29 cellular contexts compared by ENCODE assay signal in genomic region chr2:132559326-132559725, GRCh38.
"Had no signal": no experiment of that assay in that cellular context is flagged by ENCODE, and none has a peak within 500 bp of the region (broad histone marks: within the 10 kb centered on the region; RNA-seq: fewer than 3 reads in every experiment).

No MANE protein-coding gene starts in this region.

- FAIRE-seq: small intestine, urothelium cell line had no signal

- H3K4me3 ChIP-seq: psoas muscle, right lobe of liver, sigmoid colon, stomach, thoracic aorta, thyroid gland, tibial nerve, upper lobe of left lung, vagina had no signal

- H3K4me1 ChIP-seq: parathyroid adenoma, psoas muscle, sigmoid colon, thyroid gland, tibial nerve, upper lobe of left lung, vagina had no signal

- H3K79me2 ChIP-seq: parathyroid adenoma had no signal

- H3K4me3 Mint-ChIP-seq: naive B cell; naive thymus-derived CD8-positive, alpha-beta T cell; natural killer cell treated with Interleukin-12 subunit alpha and Interleukin-12 subunit beta and Interleukin-15 and Interleukin-18, amount 100 ng/mL, for 72 hours; stimulated activated memory B cell treated with anti-CD40 and anti-IgM and Interleukin-4, amounts not matched to agents 10 μg/mL and 1 μg/mL and 100 μg/mL, for 72 hours had no signal

- DNase-seq: naive B cell; naive thymus-derived CD8-positive, alpha-beta T cell; nucleus accumbens; posterior cingulate gyrus; psoas muscle; right cardiac atrium; right lobe of liver; sigmoid colon; small intestine; stimulated activated CD4-positive, alpha-beta T cell treated with anti-CD3 and anti-CD28 coated beads, Interleukin-15, amount 100 ng/mL, for 24 hours; stimulated activated CD4-positive, alpha-beta T cell treated with anti-CD3 and anti-CD28 coated beads, Interleukin-2, amount 100 ng/mL, for 24 hours; stimulated activated CD4-positive, alpha-beta T cell treated with anti-CD3 and anti-CD28 coated beads, Interleukin-2, amount 100 ng/mL, for 48 hours; stimulated activated CD4-positive, alpha-beta T cell treated with anti-CD3 and anti-CD28 coated beads, Interleukin-4, amount 100 ng/mL, for 4 hours; stimulated activated CD8-positive, alpha-beta memory T cell treated with anti-CD3 and anti-CD28 coated beads, Interleukin-4, amount 100 ng/mL, for 48 hours; stimulated activated naive CD4-positive, alpha-beta T cell; stimulated activated naive CD8-positive, alpha-beta T cell treated with anti-CD3 and anti-CD28 coated beads, Interleukin-15, Interleukin-2, amounts not matched to agents 100 U/mL and 50 U/mL, for 24 hours; stomach; thyroid gland; trophoblast cell; upper lobe of left lung had no signal

- ATAC-seq: naive thymus-derived CD8-positive, alpha-beta T cell; natural killer cell treated with Interleukin-12 subunit alpha and Interleukin-12 subunit beta and Interleukin-15 and Interleukin-18, amount 100 ng/mL, for 72 hours; psoas muscle; right cardiac atrium; right lobe of liver; stimulated activated memory B cell treated with anti-CD40 and anti-IgM and Interleukin-4, amounts not matched to agents 10 μg/mL and 1 μg/mL and 100 μg/mL, for 72 hours; stimulated activated naive CD8-positive, alpha-beta T cell treated with anti-CD3 and anti-CD28 coated beads, Interleukin-15, Interleukin-2, amounts not matched to agents 100 U/mL and 50 U/mL, for 24 hours had no signal

- H3K9me3 Mint-ChIP-seq: stimulated activated memory B cell treated with anti-CD40 and anti-IgM and Interleukin-4, amounts not matched to agents 10 μg/mL and 1 μg/mL and 100 μg/mL, for 72 hours had no signal

- H2AFZ ChIP-seq: parathyroid adenoma had no signal

- H3K9ac ChIP-seq: parathyroid adenoma had no signal

- H3K27ac Mint-ChIP-seq: naive B cell; naive thymus-derived CD8-positive, alpha-beta T cell; natural killer cell treated with Interleukin-12 subunit alpha and Interleukin-12 subunit beta and Interleukin-15 and Interleukin-18, amount 100 ng/mL, for 72 hours; progenitor cell of endocrine pancreas; stimulated activated memory B cell treated with anti-CD40 and anti-IgM and Interleukin-4, amounts not matched to agents 10 μg/mL and 1 μg/mL and 100 μg/mL, for 72 hours had no signal

- H3K27me3 ChIP-seq: neutrophil, right lobe of liver, sigmoid colon, stomach, thyroid gland, tibial nerve, upper lobe of left lung, vagina had no signal

- H3K9me3 ChIP-seq: neutrophil, psoas muscle, right lobe of liver, sigmoid colon, stomach, thoracic aorta, thyroid gland, tibial nerve, upper lobe of left lung, vagina had no signal

- H3K27me3 Mint-ChIP-seq: natural killer cell treated with Interleukin-12 subunit alpha and Interleukin-12 subunit beta and Interleukin-15 and Interleukin-18, amount 100 ng/mL, for 72 hours; stimulated activated memory B cell treated with anti-CD40 and anti-IgM and Interleukin-4, amounts not matched to agents 10 μg/mL and 1 μg/mL and 100 μg/mL, for 72 hours had no signal

- H3K36me3 ChIP-seq: neutrophil, right lobe of liver, sigmoid colon, stomach, thoracic aorta, thyroid gland, tibial nerve, upper lobe of left lung, vagina had no signal

- H3K4me1 Mint-ChIP-seq: naive B cell; naive thymus-derived CD8-positive, alpha-beta T cell; stimulated activated memory B cell treated with anti-CD40 and anti-IgM and Interleukin-4, amounts not matched to agents 10 μg/mL and 1 μg/mL and 100 μg/mL, for 72 hours had no signal

- H3K27ac ChIP-seq: neutrophil, parathyroid adenoma, psoas muscle, right lobe of liver, sigmoid colon, stomach, thoracic aorta, thyroid gland, tibial nerve, upper lobe of left lung, vagina had no signal

- H3K36me3 Mint-ChIP-seq: naive B cell; naive thymus-derived CD8-positive, alpha-beta T cell; natural killer cell treated with Interleukin-12 subunit alpha and Interleukin-12 subunit beta and Interleukin-15 and Interleukin-18, amount 100 ng/mL, for 72 hours; stimulated activated memory B cell treated with anti-CD40 and anti-IgM and Interleukin-4, amounts not matched to agents 10 μg/mL and 1 μg/mL and 100 μg/mL, for 72 hours had no signal
